ENCODE assay signal across 8 cellular contexts in genomic region chr3:130895690-130896089, GRCh38. TPM values are rescaled to one million over a fixed set of nuclear protein-coding genes. Genes with fewer than 3 reads are reported as not detected.
DNase-seq lines count a peak whose midpoint lies in the region; ATAC-seq and TF ChIP-seq lines count a peak whose summit lies in the region.

No MANE protein-coding gene starts in this region.

- H3K4me1 Mint-ChIP-seq in glutamatergic neuron (ENCODE audit: low read depth, unreplicated experiment): peaks cover 19% of the 10 kb centered on the region

- H3K27ac Mint-ChIP-seq in glutamatergic neuron (ENCODE audit: unreplicated experiment): peak overlapping the region; percentile 97

- TF ChIP-seq CTCF in left ventricle myocardium inferior (IDR thresholded peaks at IDR 0.05; ENCODE audit: borderline replicate concordance): no peak
- TF ChIP-seq CTCF in VCaP (conservative IDR thresholded peaks at IDR 0.05): no peak
- no peak for TF ChIP-seq CTCF in glutamatergic neuron (IDR thresholded peaks at IDR 0.05; ENCODE audit: partially characterized antibody, unreplicated experiment)
- TF ChIP-seq CTCF in esophagus muscularis mucosa (IDR thresholded peaks at IDR 0.05): no peak

- peaks cover 7% of the 10 kb centered on the region for H3K27me3 Mint-ChIP-seq in glutamatergic neuron (ENCODE audit: unreplicated experiment)

- H3K36me3 ChIP-seq in left ventricle myocardium inferior (no peaks in the 10 kb centered on the region), aorta (ENCODE audit: control insufficient read depth in 1 of 2, insufficient read depth in 2 of 2, low read length in 1 of 2) (no peaks in the 10 kb centered on the region), esophagus muscularis mucosa (no peaks in the 10 kb centered on the region)
- no peaks in the 10 kb centered on the region for H3K36me3 ChIP-seq in effector memory CD4-positive, alpha-beta T cell (ENCODE audit: control insufficient read depth, insufficient read depth, low read length)

- no peak overlapping the region for H3K27ac ChIP-seq in left ventricle myocardium inferior (replicated peaks)
- H3K27ac ChIP-seq in VCaP: peak overlapping the region; percentile 97
- H3K27ac ChIP-seq in aorta (ENCODE audit: low read depth in 1 of 2, low read length in 2 of 2): no peak overlapping the region
- H3K27ac ChIP-seq in effector memory CD4-positive, alpha-beta T cell (ENCODE audit: insufficient read depth, low read length, poor library complexity, severe bottlenecking): no peak overlapping the region
- no peak overlapping the region for H3K27ac ChIP-seq in esophagus muscularis mucosa (replicated peaks in 1 of 4)

- no peaks in the 10 kb centered on the region for H3K9me3 ChIP-seq in left ventricle myocardium inferior (replicated peaks)
- H3K9me3 ChIP-seq in aorta (ENCODE audit: control insufficient read depth, low read length): no peaks in the 10 kb centered on the region
- H3K9me3 ChIP-seq in effector memory CD4-positive, alpha-beta T cell (ENCODE audit: control insufficient read depth, low read length): no peaks in the 10 kb centered on the region
- H3K9me3 ChIP-seq in esophagus muscularis mucosa: no peaks in the 10 kb centered on the region

- no peak for TF ChIP-seq EP300 in esophagus muscularis mucosa (IDR thresholded peaks at IDR 0.05)

- H3K4me1 ChIP-seq in left ventricle myocardium inferior: peaks cover 69% of the 10 kb centered on the region
- peaks cover 3 to 5% of the 10 kb centered on the region in 2 donors for H3K4me1 ChIP-seq in aorta (ENCODE audit: control insufficient read depth in 1 of 2, insufficient read depth in 2 of 2, low read length in 2 of 2)
- H3K4me1 ChIP-seq in effector memory CD4-positive, alpha-beta T cell (ENCODE audit: control insufficient read depth, insufficient read depth, low read length, poor library complexity, severe bottlenecking): peaks cover 9% of the 10 kb centered on the region
- peaks cover 19 to 51% (median 34%) of the 10 kb centered on the region in 4 donors for H3K4me1 ChIP-seq in esophagus muscularis mucosa

- no peaks in the 10 kb centered on the region for H3K36me3 Mint-ChIP-seq in glutamatergic neuron (ENCODE audit: unreplicated experiment)

- DNase-seq in left ventricle myocardium inferior: no peak
- DNase-seq in left ventricle myocardium superior: no peak
- no peak for DNase-seq in glutamatergic neuron
- no peak for DNase-seq in aorta
- no peak for DNase-seq in effector memory CD4-positive, alpha-beta T cell
- DNase-seq in esophagus muscularis mucosa (ENCODE audit: extremely low spot score): no peak

- no peaks in the 10 kb centered on the region for H3K27me3 ChIP-seq in left ventricle myocardium inferior (ENCODE audit: low read depth)
- H3K27me3 ChIP-seq in aorta (ENCODE audit: control insufficient read depth in 1 of 2, insufficient read depth in 2 of 2, low read length in 1 of 2): no peaks in the 10 kb centered on the region
- H3K27me3 ChIP-seq in effector memory CD4-positive, alpha-beta T cell (replicated peaks; ENCODE audit: control insufficient read depth, insufficient read depth, low read length, poor library complexity, severe bottlenecking): no peaks in the 10 kb centered on the region
- no peaks in the 10 kb centered on the region for H3K27me3 ChIP-seq in esophagus muscularis mucosa

- 90 to 92% methylated on average over 1 of the region's 1 CpG for WGBS in aorta, 2 donors
- WGBS in esophagus muscularis mucosa: 95% methylated on average over 1 of the region's 1 CpG

- no peak for TF ChIP-seq POLR2A in esophagus muscularis mucosa (IDR thresholded peaks at IDR 0.05; ENCODE audit: low read depth)

- H3K4me3 Mint-ChIP-seq in glutamatergic neuron (ENCODE audit: unreplicated experiment): peak overlapping the region; percentile 93

- H3K4me3 ChIP-seq in left ventricle myocardium inferior (peak overlapping the region; percentile 93), aorta (ENCODE audit: low read length in 2 of 2) (peak overlapping the region; percentile 28 to 95), esophagus muscularis mucosa (peak overlapping the region in 1 of 4 donors; percentile 89)
- no peak overlapping the region for H3K4me3 ChIP-seq in effector memory CD4-positive, alpha-beta T cell (ENCODE audit: insufficient read depth, low read depth, low read length, poor library complexity, severe bottlenecking)

- ATAC-seq in left ventricle myocardium superior (no peak), aorta (ENCODE audit: low FRiP score) (no peak), GM21515 (IDR thresholded peaks at IDR 0.05; ENCODE audit: unreplicated experiment) (no peak)

- peaks cover 14% of the 10 kb centered on the region for H3K9me3 Mint-ChIP-seq in glutamatergic neuron (ENCODE audit: unreplicated experiment)

- intact Hi-C loops in left ventricle myocardium inferior (cut with micrococcal nuclease) (no loop called here), left ventricle myocardium superior (cut with micrococcal nuclease) (no loop called here), aorta (cut with DNase I) (loop anchor here in 1 of 2 donors (10.0 kb wide), 1 partner anchor 129 kb away; the partner anchor contains the start of genes ASTE1 and NEK11), esophagus muscularis mucosa (cut with DNase I) (loop anchor here (10.0 kb wide), 1 partner anchor 489 kb away; the partner anchor contains the start of gene NUDT16)

RNA-seq across cellular contexts. Expression of gene ATP2C1, which starts 1.8 kb away (rescaled TPM):
- total RNA-seq in left ventricle myocardium inferior: 57.1 TPM
- total RNA-seq in left ventricle myocardium superior: 56.6 TPM
- total RNA-seq in glutamatergic neuron (ENCODE audit: unreplicated experiment): 130 TPM
- total RNA-seq in aorta: 10 to 100 TPM; 58.8 to 67.5 TPM
- 10 to 100 TPM; 21.8 to 27.9 TPM for polyA plus RNA-seq in aorta
- 10 to 100 TPM; 32.1 to 52.3 (median 35.0) TPM for total RNA-seq in esophagus muscularis mucosa
